2 cellular contexts compared by ENCODE assay signal in genomic region chr1:27432725-27433124, GRCh38.
TF ChIP-seq lines count a peak whose summit lies in the region.

No MANE protein-coding gene starts in this region.

TF ChIP-seq in WTC11, 78 proteins besides CTCF, POLR2A, EP300 and RAD21:
- peak; percentile 78; the same call in 1 of the 2 replicates for TF ChIP-seq ZNF121 (CRISPR knock-in tag; IDR thresholded peaks at IDR 0.05)

TF ChIP-seq in K562, 482 proteins besides CTCF, POLR2A, EP300 and RAD21:
- peak; percentile 59 for TF ChIP-seq ZNF121 (CRISPR knock-in tag; conservative IDR thresholded peaks at IDR 0.05)
